Comparison of ENCODE assay signal across 8 cellular contexts in the genomic region with DNA sequence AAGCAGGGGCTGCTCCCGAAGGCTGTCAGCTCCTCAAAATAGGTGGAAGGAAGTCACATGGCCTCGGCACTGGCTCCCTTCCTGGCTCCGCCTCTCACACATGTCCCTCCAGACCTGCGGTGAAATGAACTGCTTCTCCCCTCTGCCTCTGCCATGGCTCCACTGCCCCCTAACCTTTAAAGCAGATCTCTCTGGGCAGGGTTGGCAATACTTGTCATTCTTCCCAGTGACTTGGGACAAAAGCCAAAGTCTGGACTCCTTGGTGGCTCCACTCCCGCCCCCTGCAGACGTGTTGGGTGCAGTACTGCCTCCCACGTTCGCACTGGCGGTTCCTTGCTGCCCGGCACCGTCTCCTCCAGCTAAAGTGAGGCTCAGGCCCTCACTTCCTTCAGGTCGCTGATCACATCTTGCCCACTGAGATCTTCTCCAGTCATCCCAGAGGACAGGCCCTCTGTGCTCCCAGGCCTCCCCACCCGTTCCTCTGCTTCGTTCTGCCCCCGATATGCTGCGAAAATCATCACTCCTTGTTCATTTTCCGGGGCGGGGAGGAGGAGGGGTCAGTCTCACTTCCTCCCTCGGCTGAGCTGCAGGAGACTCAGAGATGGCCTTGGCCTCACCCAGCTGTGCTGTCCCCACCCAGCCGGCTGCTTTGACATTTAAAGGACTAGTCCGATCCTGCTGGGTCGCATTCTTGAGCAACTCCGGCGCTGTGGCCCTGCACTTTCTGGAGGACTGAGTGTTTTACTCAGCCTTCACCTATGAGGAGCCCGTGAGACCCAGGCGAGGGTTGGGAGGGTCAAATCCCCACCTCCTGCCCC.
DNase-seq lines count a peak whose midpoint lies in the region; ATAC-seq and TF ChIP-seq lines count a peak whose summit lies in the region.

No MANE protein-coding gene starts in this region.

- peak overlapping the region; percentile 63 for H3K4me3 Mint-ChIP-seq in osteocyte (ENCODE audit: unreplicated experiment)

- ATAC-seq in GM19328 (IDR thresholded peaks at IDR 0.05; ENCODE audit: unreplicated experiment) (peak; percentile 59), HG03432 (IDR thresholded peaks at IDR 0.05; ENCODE audit: unreplicated experiment) (peak; percentile 78)

- DNase-seq in CMK (ENCODE audit: low read depth) (peak; percentile 20), OCI-M2 (lab: John Stamatoyannopoulos, UW; ENCODE audit: unreplicated experiment) (peak; percentile 57), globus pallidus (ENCODE audit: low spot score) (peak; percentile 42), osteocyte (ENCODE audit: extremely low spot score, unreplicated experiment) (no peak), vagina (ENCODE audit: extremely low spot score in 2 of 2) (no peak)
- peak; percentile 52 for DNase-seq in activated naive CD4-positive, alpha-beta T cell treated with Interleukin-2 at 50 U/mL for 16 hours

- H3K4me1 ChIP-seq in vagina = peaks cover 5% of the 10 kb centered on the region

- no peaks in the 10 kb centered on the region for H3K9me3 ChIP-seq in vagina

- peak overlapping the region; percentile 31 to 39 for H3K4me3 ChIP-seq in vagina

- H3K4me1 Mint-ChIP-seq in osteocyte (ENCODE audit: unreplicated experiment) = peaks cover 25% of the 10 kb centered on the region

- peak in 1 of 2 donors; percentile 8 for TF ChIP-seq POLR2A in vagina (IDR thresholded peaks at IDR 0.05)

- intact Hi-C loops in vagina (cut with DNase I) = no loop called here

- no peaks in the 10 kb centered on the region for H3K36me3 ChIP-seq in vagina

- TF ChIP-seq CTCF in osteocyte (IDR thresholded peaks at IDR 0.05) = peak; percentile 55
- TF ChIP-seq CTCF in vagina (IDR thresholded peaks at IDR 0.05) = peak in 2 of 3 experiments; percentile 7 to 50

- H3K27me3 Mint-ChIP-seq in osteocyte (ENCODE audit: unreplicated experiment) = no peaks in the 10 kb centered on the region

- H3K27ac Mint-ChIP-seq in osteocyte (ENCODE audit: unreplicated experiment) = peak overlapping the region; percentile 85

- no peaks in the 10 kb centered on the region for H3K27me3 ChIP-seq in vagina

- H3K27ac ChIP-seq in vagina = peak overlapping the region; percentile 78

- no peaks in the 10 kb centered on the region for H3K36me3 Mint-ChIP-seq in osteocyte (ENCODE audit: unreplicated experiment)

- peaks cover 12% of the 10 kb centered on the region for H3K9me3 Mint-ChIP-seq in osteocyte (ENCODE audit: unreplicated experiment)

Comparison
In these comparisons a context has a peak if more than half of its experiments do, and no peak if none do; other contexts are left out.
1. DNase-seq: peak in CMK (single experiment), OCI-M2 (single experiment), activated naive CD4-positive, alpha-beta T cell treated with Interleukin-2 at 50 U/mL for 16 hours (single experiment) and globus pallidus (single experiment); none in osteocyte (single experiment) and vagina (0 of 2).